Comparison of ENCODE assay signal across 20 cellular contexts in the genomic region with DNA sequence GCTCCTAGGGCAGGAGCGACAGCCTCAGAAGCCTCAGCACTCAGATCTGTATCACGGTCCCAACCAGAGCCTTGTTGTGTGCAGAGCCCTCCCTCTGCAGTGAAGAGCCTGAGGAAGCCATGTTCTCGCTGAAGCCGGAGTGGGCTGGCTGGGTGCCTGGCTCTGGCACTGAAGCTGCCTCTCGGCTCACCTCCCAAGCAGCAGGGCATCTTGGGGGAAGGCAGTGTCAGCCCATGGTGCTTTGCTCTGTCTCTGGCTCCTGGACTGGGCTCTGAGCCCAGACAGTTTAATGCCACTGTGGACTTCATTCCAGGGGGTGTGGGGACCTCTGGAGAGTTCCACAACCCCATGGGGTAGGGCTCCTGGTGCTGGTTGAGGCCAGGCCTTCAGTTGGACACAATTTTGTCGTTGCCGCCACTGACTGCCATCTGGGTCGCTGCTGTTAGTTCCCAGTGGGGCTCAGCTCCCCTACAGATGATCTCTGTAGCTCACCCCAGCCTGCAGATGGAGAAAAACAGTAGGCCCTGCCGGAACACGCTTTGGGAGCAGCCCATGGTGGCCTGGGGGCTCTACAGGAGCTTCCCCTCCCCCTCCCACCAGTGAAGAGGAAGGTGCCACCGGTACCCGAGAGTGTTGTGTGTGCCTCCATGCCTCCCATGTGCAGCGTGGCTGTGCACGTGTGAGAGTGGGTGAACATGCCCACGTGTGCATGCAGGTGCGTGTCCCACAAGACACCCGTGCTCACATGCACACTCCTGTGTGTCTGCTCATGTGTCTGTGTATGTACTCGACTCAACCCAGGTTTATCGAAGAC.
DNase-seq lines count a peak whose midpoint lies in the region; ATAC-seq and TF ChIP-seq lines count a peak whose summit lies in the region.
"Had no signal": no experiment of that assay in that cellular context is flagged by ENCODE, and none has a peak within 500 bp of the region (broad histone marks: within the 10 kb centered on the region; RNA-seq: fewer than 3 reads in every experiment).

No MANE protein-coding gene starts in this region.

- H3K4me3 ChIP-seq in prostate gland (no peak overlapping the region), gastrocnemius medialis (no peak overlapping the region)
- H3K4me3 ChIP-seq: heart right ventricle, left lung, tibial nerve had no signal

- H3K4me3 Mint-ChIP-seq in natural killer cell treated with Interleukin-12 subunit alpha and Interleukin-12 subunit beta and Interleukin-15 and Interleukin-18, amount 100 ng/mL, for 72 hours = no peak overlapping the region
- H3K4me3 Mint-ChIP-seq: activated CD4-positive, alpha-beta T cell treated with anti-CD3 and anti-CD28 coated beads, Interleukin-2, amount 10 ng/mL, durations not matched to agents 24 days and 14 days; natural killer cell had no signal

- 85% methylated on average over 16 of the region's 19 CpGs for WGBS in prostate gland

- TF ChIP-seq POLR2A in prostate gland (IDR thresholded peaks at IDR 0.05) = no peak
- TF ChIP-seq POLR2A in gastrocnemius medialis (IDR thresholded peaks at IDR 0.05) = no peak

- no peak overlapping the region for H3K27ac Mint-ChIP-seq in natural killer cell treated with Interleukin-12 subunit alpha and Interleukin-12 subunit beta and Interleukin-15 and Interleukin-18, amount 100 ng/mL, for 72 hours
- H3K27ac Mint-ChIP-seq: activated CD4-positive, alpha-beta T cell treated with anti-CD3 and anti-CD28 coated beads, Interleukin-2, amount 10 ng/mL, durations not matched to agents 24 days and 14 days; natural killer cell had no signal

- peaks cover 6% of the 10 kb centered on the region for H3K9me3 Mint-ChIP-seq in natural killer cell treated with Interleukin-12 subunit alpha and Interleukin-12 subunit beta and Interleukin-15 and Interleukin-18, amount 100 ng/mL, for 72 hours
- H3K9me3 Mint-ChIP-seq: activated CD4-positive, alpha-beta T cell treated with anti-CD3 and anti-CD28 coated beads, Interleukin-2, amount 10 ng/mL, durations not matched to agents 24 days and 14 days had no signal

- H3K36me3 ChIP-seq in prostate gland (no peaks in the 10 kb centered on the region), gastrocnemius medialis (no peaks in the 10 kb centered on the region)
- H3K36me3 ChIP-seq: heart right ventricle, left lung, tibial nerve had no signal

- no peaks in the 10 kb centered on the region for H3K27me3 ChIP-seq in prostate gland (replicated peaks; ENCODE audit: insufficient read depth)
- peaks cover 0 to 4% (median 0%) of the 10 kb centered on the region in 3 donors for H3K27me3 ChIP-seq in gastrocnemius medialis

- intact Hi-C loops in left ventricle myocardium superior (cut with micrococcal nuclease) (no loop called here), prostate gland (cut with DNase I) (no loop called here), gastrocnemius medialis (cut with DNase I; ENCODE audit: low total_unique reads) (no loop called here)

- peaks cover 23% of the 10 kb centered on the region for H3K36me3 Mint-ChIP-seq in natural killer cell treated with Interleukin-12 subunit alpha and Interleukin-12 subunit beta and Interleukin-15 and Interleukin-18, amount 100 ng/mL, for 72 hours

- H3K4me1 ChIP-seq in prostate gland (replicated peaks) = no peaks in the 10 kb centered on the region
- no peaks in the 10 kb centered on the region for H3K4me1 ChIP-seq in gastrocnemius medialis
- H3K4me1 ChIP-seq: heart right ventricle, left lung, tibial nerve had no signal

- H3K27me3 Mint-ChIP-seq in natural killer cell treated with Interleukin-12 subunit alpha and Interleukin-12 subunit beta and Interleukin-15 and Interleukin-18, amount 100 ng/mL, for 72 hours = peaks cover 13 to 23% of the 10 kb centered on the region in 2 donors

- in situ Hi-C loops in gastrocnemius medialis (cut with MboI; ENCODE audit: low sequenced_read_pairs in 4 of 4) = no loop called here

- H3K9me3 ChIP-seq in prostate gland = no peaks in the 10 kb centered on the region
- H3K9me3 ChIP-seq in gastrocnemius medialis = no peaks in the 10 kb centered on the region

- DNase-seq in NCI-H2029 treated with DMSO at 0.1 percent for 48 hours (lab: John Stamatoyannopoulos, UW) (peak; percentile 73), left ventricle myocardium superior (peak; percentile 49), prostate gland (ENCODE audit: low spot score) (peak; percentile 37), NCI-H2227 treated with DMSO at 0.1 percent for 48 hours (lab: John Stamatoyannopoulos, UW) (no peak), gastrocnemius medialis (no peak)
- DNase-seq in natural killer cell treated with Interleukin-12 subunit alpha and Interleukin-12 subunit beta and Interleukin-15 and Interleukin-18, amount 100 ng/mL, for 72 hours (ENCODE audit: low spot score) = no peak
- DNase-seq: activated CD4-positive, alpha-beta T cell treated with anti-CD3 and anti-CD28 coated beads, Interleukin-2, amount 10 ng/mL, durations not matched to agents 24 days and 14 days; activated T-cell treated with anti-CD3 and anti-CD28 coated beads, Interleukin-2, amount 50 U/mL, for 48 hours; natural killer cell; NCI-H2171; retina; SIG-M5; stimulated activated CD8-positive, alpha-beta memory T cell treated with anti-CD3 and anti-CD28 coated beads, Interleukin-4, amount 100 ng/mL, for 48 hours; T-helper 9 cell had no signal

- TF ChIP-seq CTCF in C4-2B (conservative IDR thresholded peaks at IDR 0.05) = no peak
- TF ChIP-seq CTCF in prostate gland (IDR thresholded peaks at IDR 0.05) = no peak
- TF ChIP-seq CTCF in gastrocnemius medialis (IDR thresholded peaks at IDR 0.05 in 4 of 5, conservative IDR thresholded peaks at IDR 0.05 in 1 of 5) = no peak

- H3K4me1 Mint-ChIP-seq in natural killer cell treated with Interleukin-12 subunit alpha and Interleukin-12 subunit beta and Interleukin-15 and Interleukin-18, amount 100 ng/mL, for 72 hours (ENCODE audit: low read depth in 2 of 2) = peaks cover 0 to 3% of the 10 kb centered on the region in 2 donors
- H3K4me1 Mint-ChIP-seq: activated CD4-positive, alpha-beta T cell treated with anti-CD3 and anti-CD28 coated beads, Interleukin-2, amount 10 ng/mL, durations not matched to agents 24 days and 14 days had no signal

- ATAC-seq in left ventricle myocardium superior (peak; percentile 61), HG02571 (IDR thresholded peaks at IDR 0.05; ENCODE audit: unreplicated experiment) (no peak), gastrocnemius medialis (no peak)
- ATAC-seq in natural killer cell treated with Interleukin-12 subunit alpha and Interleukin-12 subunit beta and Interleukin-15 and Interleukin-18, amount 100 ng/mL, for 72 hours = no peak
- ATAC-seq: left lung had no signal

- H3K27ac ChIP-seq in C4-2B (peak overlapping the region; percentile 91), prostate gland (peak overlapping the region; percentile 1 to 74), gastrocnemius medialis (no peak overlapping the region)
- H3K27ac ChIP-seq: epithelial cell of prostate, heart right ventricle, left lung, tibial nerve had no signal

Comparison
In these comparisons a context has a peak if more than half of its experiments do, and no peak if none do; other contexts are left out.
1. H3K27ac ChIP-seq: peak in C4-2B (single experiment) and prostate gland (2 of 2); none in gastrocnemius medialis (0 of 4).
2. DNase-seq: peak in NCI-H2029 treated with DMSO at 0.1 percent for 48 hours (single experiment), left ventricle myocardium superior (single experiment) and prostate gland (single experiment); none in natural killer cell treated with Interleukin-12 subunit alpha and Interleukin-12 subunit beta and Interleukin-15 and Interleukin-18, amount 100 ng/mL, for 72 hours (single experiment), NCI-H2227 treated with DMSO at 0.1 percent for 48 hours (single experiment) and gastrocnemius medialis (0 of 2).